In the genomic region with DNA sequence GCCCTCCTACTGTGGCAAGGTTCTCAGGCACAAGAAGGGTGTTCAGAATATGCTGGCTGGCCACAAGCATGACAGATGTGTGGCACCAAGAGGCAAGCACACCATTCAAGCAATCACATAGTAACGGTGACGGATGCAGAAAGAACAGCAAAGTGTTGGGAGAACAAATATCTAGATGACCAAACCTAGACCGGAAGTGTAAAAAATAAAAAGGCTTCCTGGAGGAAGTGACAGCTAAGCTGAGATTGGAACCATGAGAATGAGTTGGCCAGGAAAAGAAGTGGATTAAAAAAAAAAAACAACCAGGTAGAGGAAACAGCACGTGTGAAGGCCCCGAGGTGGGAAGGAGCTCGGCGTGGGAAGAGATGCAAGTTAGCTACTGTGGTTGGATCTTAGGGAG, we compare ENCODE assay signal across 14 cellular contexts. TPM values are rescaled to one million over a fixed set of nuclear protein-coding genes. Genes with fewer than 3 reads are reported as not detected.
DNase-seq lines count a peak whose midpoint lies in the region.
"Had no signal": no experiment of that assay in that cellular context is flagged by ENCODE, and none has a peak within 500 bp of the region (broad histone marks: within the 10 kb centered on the region; RNA-seq: fewer than 3 reads in every experiment).

No MANE protein-coding gene starts in this region.

- no peaks in the 10 kb centered on the region for H3K27me3 ChIP-seq in Karpas-422 (ENCODE audit: low read length)
- H3K27me3 ChIP-seq: BLaER1 treated with 17β-estradiol and CSF1 and Interleukin-3, amounts not matched to agents 10 nM and 100 nM had no signal

- H2AFZ ChIP-seq in Karpas-422 (ENCODE audit: low read length), result no peak overlapping the region

- no peaks in the 10 kb centered on the region for H3K79me2 ChIP-seq in Karpas-422 (ENCODE audit: low read length)

- H3K4me3 ChIP-seq in Karpas-422 (ENCODE audit: low read length), result no peak overlapping the region
- H3K4me3 ChIP-seq: BLaER1 treated with 17β-estradiol and CSF1 and Interleukin-3, amounts not matched to agents 10 nM and 100 nM had no signal

- peak overlapping the region; percentile 54 for H3K4me2 ChIP-seq in Karpas-422 (ENCODE audit: low read depth, low read length, poor library complexity, severe bottlenecking)
- H3K4me2 ChIP-seq: BLaER1 treated with 17β-estradiol and CSF1 and Interleukin-3, amounts not matched to agents 10 nM and 100 nM had no signal

- no peaks in the 10 kb centered on the region for H3K36me3 ChIP-seq in Karpas-422 (ENCODE audit: insufficient read depth, low read length)
- H3K36me3 ChIP-seq: BLaER1 treated with 17β-estradiol and CSF1 and Interleukin-3, amounts not matched to agents 10 nM and 100 nM had no signal

- no peaks in the 10 kb centered on the region for H3K9me3 ChIP-seq in Karpas-422 (ENCODE audit: low read length)
- H3K9me3 ChIP-seq: BLaER1 treated with 17β-estradiol and CSF1 and Interleukin-3, amounts not matched to agents 10 nM and 100 nM had no signal

- H3K9ac ChIP-seq in Karpas-422 (ENCODE audit: low read length), result peak overlapping the region; percentile 11; the same call in 1 of the 2 replicates
- H3K9ac ChIP-seq: BLaER1 treated with 17β-estradiol and CSF1 and Interleukin-3, amounts not matched to agents 10 nM and 100 nM had no signal

- no peak overlapping the region for H3K27ac ChIP-seq in Karpas-422 (ENCODE audit: low read length)
- H3K27ac ChIP-seq: BLaER1 treated with 17β-estradiol and CSF1 and Interleukin-3, amounts not matched to agents 10 nM and 100 nM had no signal

- DNase-seq in Karpas-422 (no peak), dermis blood vessel endothelial cell (peak; percentile 47), glomerular endothelial cell (ENCODE audit: extremely low read depth, low read depth, low spot score) (peak; percentile 14), pulmonary artery endothelial cell (ENCODE audit: low read depth, low spot score) (peak; percentile 47), HuH-7.5 (ENCODE audit: low spot score) (no peak)
- DNase-seq in NK-92 treated with Interleukin-12 subunit alpha and Interleukin-12 subunit beta, amount 100 ng/mL, for 24 hours (lab: John Stamatoyannopoulos, UW), result no peak
- no peak for DNase-seq in stimulated activated CD4-positive, alpha-beta T cell treated with anti-CD3 and anti-CD28 coated beads, Interleukin-4, amount 100 ng/mL, for 1 hour
- DNase-seq: ACHN; CD4-positive, CD25-positive, alpha-beta regulatory T cell; DMS53; GF-D8; H7 had no signal

- H4K20me1 ChIP-seq in Karpas-422 (ENCODE audit: insufficient read depth, low read depth, low read length), result no peaks in the 10 kb centered on the region
- H4K20me1 ChIP-seq: BLaER1 treated with 17β-estradiol and CSF1 and Interleukin-3, amounts not matched to agents 10 nM and 100 nM had no signal

- peaks cover 29% of the 10 kb centered on the region for H3K4me1 ChIP-seq in Karpas-422 (ENCODE audit: low read length)

- no peaks in the 10 kb centered on the region for H3K9me2 ChIP-seq in Karpas-422 (replicated peaks; ENCODE audit: insufficient read depth, low read length)

RNA-seq across cellular contexts. Expression of a gene that starts 22.0 kb away (rescaled TPM):
- total RNA-seq in Karpas-422 (2014; rRNA removed; shearing (Covaris generic); ENCODE audit: low replicate concordance), result not detected in 2 replicates
- total RNA-seq in dermis blood vessel endothelial cell (0.09 TPM in 1 of 2 replicates, not detected in the other), glomerular endothelial cell (not detected in 2 replicates), pulmonary artery endothelial cell (not detected in 2 replicates)
- total RNA-seq: A172; CD4-positive, CD25-positive, alpha-beta regulatory T cell had no signal

Comparison
In these comparisons a context has a peak if more than half of its experiments do, and no peak if none do; other contexts are left out.
1. DNase-seq: peak in dermis blood vessel endothelial cell (single experiment), glomerular endothelial cell (single experiment) and pulmonary artery endothelial cell (single experiment); none in Karpas-422 (single experiment), NK-92 treated with Interleukin-12 subunit alpha and Interleukin-12 subunit beta, amount 100 ng/mL, for 24 hours (single experiment), HuH-7.5 (single experiment) and stimulated activated CD4-positive, alpha-beta T cell treated with anti-CD3 and anti-CD28 coated beads, Interleukin-4, amount 100 ng/mL, for 1 hour (single experiment).